8 cellular contexts compared by ENCODE assay signal in genomic region chr11:62694455-62695167, GRCh38. TPM values are rescaled to one million over a fixed set of nuclear protein-coding genes. Genes with fewer than 3 reads are reported as not detected.
DNase-seq lines count a peak whose midpoint lies in the region; ATAC-seq and TF ChIP-seq lines count a peak whose summit lies in the region.

No MANE protein-coding gene starts in this region.

- H2AFZ ChIP-seq in ACC112 (ENCODE audit: low read length, unreplicated experiment) = no peak overlapping the region

- peaks cover 15% of the 10 kb centered on the region; the same call in 1 of the 2 replicates for H3K36me3 ChIP-seq in ACC112 (ENCODE audit: insufficient read depth, low read length)

- peaks cover 20% of the 10 kb centered on the region for H3K36me3 Mint-ChIP-seq in activated CD4-positive, alpha-beta memory T cell treated with anti-CD3 and anti-CD28 coated beads for 36 hours

- peak overlapping the region; percentile 38; the same call in 1 of the 2 replicates for H3K27ac ChIP-seq in ACC112 (ENCODE audit: low read depth, low read length)

- no peaks in the 10 kb centered on the region for H3K27me3 Mint-ChIP-seq in activated CD4-positive, alpha-beta memory T cell treated with anti-CD3 and anti-CD28 coated beads for 36 hours

- POLR2A ChIA-PET in activated CD4-positive, alpha-beta memory T cell treated with anti-CD3 and anti-CD28 coated beads for 36 hours (lab: Charles Lee) = interaction anchor here (1.5 kb wide), 1 partner anchor 103 kb away, joined by 4 read pairs; the partner anchor contains the start of gene TUT1

- peak; percentile 88 for TF ChIP-seq CTCF in GM13976 (IDR thresholded peaks at IDR 0.05; ENCODE audit: borderline replicate concordance, control extremely low read depth, extremely low read depth, insufficient read depth, missing control alignments)

- H3K4me1 ChIP-seq in ACC112 (ENCODE audit: control insufficient read depth, insufficient read depth, low read length, unreplicated experiment) = peaks cover 8% of the 10 kb centered on the region

- peak; percentile 84 for DNase-seq in GM13976 (ENCODE audit: low spot score)
- peak; percentile 66 to 87 for DNase-seq in NCI-H526 (lab: John Stamatoyannopoulos, UW)
- DNase-seq in activated CD4-positive, alpha-beta memory T cell treated with anti-CD3 and anti-CD28 coated beads for 36 hours = peak; percentile 81
- DNase-seq in ecto neural progenitor cell (ENCODE audit: low spot score) = peak; percentile 76
- DNase-seq in medulla oblongata (ENCODE audit: extremely low spot score) = peak; percentile 90
- DNase-seq in stimulated activated CD8-positive, alpha-beta memory T cell treated with anti-CD3 and anti-CD28 coated beads, Interleukin-15, amount 100 ng/mL, for 24 hours (ENCODE audit: low read depth) = peak; percentile 30

- H3K4me3 ChIP-seq in ACC112 (ENCODE audit: low read depth, low read length) = no peak overlapping the region

- intact Hi-C loops in activated CD4-positive, alpha-beta memory T cell treated with anti-CD3 and anti-CD28 coated beads for 36 hours (cut with micrococcal nuclease) = loop anchor here (1.0 to 5.0 kb wide), 3 partner anchors 82 to 314 kb away; partner anchors contain the start of genes EML3 and ROM1

- H3K79me2 ChIP-seq in ACC112 (ENCODE audit: control insufficient read depth, insufficient read depth, low read length, unreplicated experiment) = no peaks in the 10 kb centered on the region

- H3K27me3 ChIP-seq in ACC112 (ENCODE audit: insufficient read depth, low read length) = no peaks in the 10 kb centered on the region

- no peak for ATAC-seq in GM19035 (IDR thresholded peaks at IDR 0.05; ENCODE audit: unreplicated experiment)

- H3K4me3 Mint-ChIP-seq in activated CD4-positive, alpha-beta memory T cell treated with anti-CD3 and anti-CD28 coated beads for 36 hours = no peak overlapping the region

- in situ Hi-C loops in GM13976 (cut with MboI; ENCODE audit: low sequenced_read_pairs, unreplicated experiment) = loop anchor here (10.0 kb wide), 1 partner anchor 290 kb away; no protein-coding TSS in a partner anchor

- no peaks in the 10 kb centered on the region for H3K9me3 Mint-ChIP-seq in activated CD4-positive, alpha-beta memory T cell treated with anti-CD3 and anti-CD28 coated beads for 36 hours

- peaks cover 5% of the 10 kb centered on the region for H3K4me1 Mint-ChIP-seq in activated CD4-positive, alpha-beta memory T cell treated with anti-CD3 and anti-CD28 coated beads for 36 hours (ENCODE audit: low read depth)

- CTCF ChIA-PET in activated CD4-positive, alpha-beta memory T cell treated with anti-CD3 and anti-CD28 coated beads for 36 hours (lab: Charles Lee) = interaction anchor here (0.5 to 2.7 kb wide), 40 partner anchors 8 to 313 kb away, joined by 3 to 32 read pairs (median 4); partner anchors contain the start of genes C11orf98, CSKMT, EEF1G and HNRNPUL2

- no peak overlapping the region for H3K27ac Mint-ChIP-seq in activated CD4-positive, alpha-beta memory T cell treated with anti-CD3 and anti-CD28 coated beads for 36 hours

RNA-seq across cellular contexts. Expression of gene LRRN4CL, which starts 5.3 kb away (rescaled TPM):
- total RNA-seq in activated CD4-positive, alpha-beta memory T cell treated with anti-CD3 and anti-CD28 coated beads for 36 hours = under 1 TPM; 0.12 to 0.21 TPM

RNA-seq across cellular contexts. Expression of gene BSCL2, which starts 12.6 kb away (rescaled TPM):
- 10 to 100 TPM; 18.0 to 20.4 TPM for total RNA-seq in activated CD4-positive, alpha-beta memory T cell treated with anti-CD3 and anti-CD28 coated beads for 36 hours

RNA-seq across cellular contexts. Expression of gene GNG3, which starts 12.9 kb away (rescaled TPM):
- not detected for total RNA-seq in activated CD4-positive, alpha-beta memory T cell treated with anti-CD3 and anti-CD28 coated beads for 36 hours

RNA-seq across cellular contexts. Expression of gene UBXN1, which starts 15.7 kb away (rescaled TPM):
- total RNA-seq in activated CD4-positive, alpha-beta memory T cell treated with anti-CD3 and anti-CD28 coated beads for 36 hours = 100 to 1,000 TPM; 110 to 116 TPM

RNA-seq across cellular contexts. Expression of gene LBHD1, which starts 22.5 kb away (rescaled TPM):
- 10 to 100 TPM; 10.8 to 14.1 TPM for total RNA-seq in activated CD4-positive, alpha-beta memory T cell treated with anti-CD3 and anti-CD28 coated beads for 36 hours

Comparison
In these comparisons a context has a peak if more than half of its experiments do, and no peak if none do; other contexts are left out.
1. DNase-seq: peak in every context shown above with its lines; median percentile 90 in medulla oblongata; 84 in GM13976; 81 in activated CD4-positive, alpha-beta memory T cell treated with anti-CD3 and anti-CD28 coated beads for 36 hours; 76 in NCI-H526; 76 in ecto neural progenitor cell; 30 in stimulated activated CD8-positive, alpha-beta memory T cell treated with anti-CD3 and anti-CD28 coated beads, Interleukin-15, amount 100 ng/mL, for 24 hours.